1 cellular context compared by ENCODE assay signal in the genomic region with DNA sequence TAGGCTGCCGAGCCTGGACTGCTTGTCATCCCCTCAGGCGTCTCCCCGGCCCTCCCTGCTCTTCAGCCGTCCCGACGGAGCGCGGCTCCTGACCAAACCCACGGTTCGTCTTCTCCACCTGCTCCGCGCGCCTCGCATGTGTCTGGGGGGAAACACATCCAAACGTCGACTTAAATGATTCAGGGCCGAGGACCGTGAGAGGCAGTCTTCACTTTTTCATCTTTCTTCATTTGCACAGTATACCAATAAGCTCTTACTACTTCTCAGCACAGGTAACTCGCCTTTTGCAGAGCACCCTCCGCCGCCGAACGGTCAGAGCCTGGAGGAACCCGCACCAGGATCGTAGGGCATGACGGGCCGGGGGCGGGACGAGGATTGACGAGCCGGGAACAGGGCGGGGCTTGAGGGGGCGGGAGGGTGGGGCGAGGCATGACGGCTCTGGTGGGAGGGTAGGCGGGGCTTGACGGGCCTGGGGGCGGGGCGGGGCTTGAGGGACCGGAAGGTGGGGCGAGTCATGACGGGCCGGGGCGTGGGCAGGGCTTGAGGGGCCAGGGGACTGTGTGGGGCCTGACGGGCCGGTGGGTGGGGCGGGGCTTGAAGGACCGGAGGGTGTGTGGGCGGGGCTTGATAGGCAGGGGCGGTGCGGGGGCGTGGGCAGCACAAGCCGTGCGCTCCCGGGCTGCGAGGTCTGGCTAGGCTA.
TF ChIP-seq lines count a peak whose summit lies in the region.

A gene with protein sequence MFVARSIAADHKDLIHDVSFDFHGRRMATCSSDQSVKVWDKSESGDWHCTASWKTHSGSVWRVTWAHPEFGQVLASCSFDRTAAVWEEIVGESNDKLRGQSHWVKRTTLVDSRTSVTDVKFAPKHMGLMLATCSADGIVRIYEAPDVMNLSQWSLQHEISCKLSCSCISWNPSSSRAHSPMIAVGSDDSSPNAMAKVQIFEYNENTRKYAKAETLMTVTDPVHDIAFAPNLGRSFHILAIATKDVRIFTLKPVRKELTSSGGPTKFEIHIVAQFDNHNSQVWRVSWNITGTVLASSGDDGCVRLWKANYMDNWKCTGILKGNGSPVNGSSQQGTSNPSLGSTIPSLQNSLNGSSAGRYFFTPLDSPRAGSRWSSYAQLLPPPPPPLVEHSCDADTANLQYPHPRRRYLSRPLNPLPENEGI (plus strand): TSS at position 657 of the 700 bp plus-strand sequence. CDS start 111 bp downstream, outside the sequence.

TF ChIP-seq in H1, 55 proteins besides CTCF, POLR2A, EP300 and RAD21:
- TF ChIP-seq EGR1 (IDR thresholded peaks at IDR 0.05; ENCODE audit: borderline replicate concordance, low read depth, low read length) (peak; percentile 92), SAP30 (IDR thresholded peaks at IDR 0.05; ENCODE audit: insufficient read depth, insufficient replicate concordance, low read length) (peak; percentile 93), GTF2F1 (IDR thresholded peaks at IDR 0.05; ENCODE audit: borderline replicate concordance, low read depth, low read length) (no peak), TEAD4 (IDR thresholded peaks at IDR 0.05; ENCODE audit: low read depth, low read length) (no peak), KDM1A (IDR thresholded peaks at IDR 0.05; ENCODE audit: borderline replicate concordance, low read length) (no peak), NRF1 (IDR thresholded peaks at IDR 0.05; ENCODE audit: low read depth, low read length) (no peak), ASH2L (IDR thresholded peaks at IDR 0.05; ENCODE audit: low read length) (no peak), SP1 (IDR thresholded peaks at IDR 0.05; ENCODE audit: low read depth, low read length) (no peak), SP4 (IDR thresholded peaks at IDR 0.05; ENCODE audit: low read length) (no peak), TAF7 (optimal IDR thresholded peaks at IDR 0.05; ENCODE audit: borderline replicate concordance, low read depth, low read length) (no peak), CREB1 (IDR thresholded peaks at IDR 0.05) (no peak; the same call in 1 of the 2 replicates), TCF12 (IDR thresholded peaks at IDR 0.05; ENCODE audit: low read depth, low read length) (no peak), CEBPB (IDR thresholded peaks at IDR 0.05; ENCODE audit: low read depth, low read length) (no peak), BRCA1 (IDR thresholded peaks at IDR 0.05; ENCODE audit: low read depth, low read length) (no peak), SIN3A (conservative IDR thresholded peaks at IDR 0.05 in 1 of 2, IDR thresholded peaks at IDR 0.05 in 1 of 2; ENCODE audit: low read depth in 1 of 2, low read length in 2 of 2) (no peak; a peak in 1 of 4 replicates), HDAC2 (IDR thresholded peaks at IDR 0.05; ENCODE audit: borderline replicate concordance in 1 of 2, low read depth in 2 of 2, low read length in 2 of 2) (0 out of 4 replicates have a peak, but pooled peaks of 1 of the 2 experiments have one; percentile 37), SUZ12 (IDR thresholded peaks at IDR 0.05; ENCODE audit: low read length) (0 out of 2 replicates have a peak, but pooled peaks have one; percentile 17), YY1 (IDR thresholded peaks at IDR 0.05; ENCODE audit: low read depth, low read length) (no peak), FOSL1 (IDR thresholded peaks at IDR 0.05; ENCODE audit: insufficient read depth, low read depth, low read length) (no peak), ZNF274 (IDR thresholded peaks at IDR 0.05; ENCODE audit: borderline replicate concordance, extremely low read depth, low read length) (no peak), BACH1 (IDR thresholded peaks at IDR 0.05; ENCODE audit: low read length) (no peak), JUN (IDR thresholded peaks at IDR 0.05; ENCODE audit: low read depth, low read length) (no peak), KDM5A (IDR thresholded peaks at IDR 0.05; ENCODE audit: low read length) (no peak), TBP (IDR thresholded peaks at IDR 0.05; ENCODE audit: low read depth, low read length) (no peak; the same call in 1 of the 2 replicates), PHF8 (conservative IDR thresholded peaks at IDR 0.05; ENCODE audit: low read depth, low read length) (no peak), POLR2AphosphoS5 (IDR thresholded peaks at IDR 0.05; ENCODE audit: low read depth, low read length) (no peak), TAF1 (IDR thresholded peaks at IDR 0.05; ENCODE audit: low read depth, low read length) (no peak), SRF (IDR thresholded peaks at IDR 0.05; ENCODE audit: low read depth, low read length) (no peak), CBX5 (IDR thresholded peaks at IDR 0.05; ENCODE audit: low read depth, low read length) (no peak), SIX5 (IDR thresholded peaks at IDR 0.05; ENCODE audit: low read depth, low read length) (no peak)
- TF ChIP-seq, protein P1, sequence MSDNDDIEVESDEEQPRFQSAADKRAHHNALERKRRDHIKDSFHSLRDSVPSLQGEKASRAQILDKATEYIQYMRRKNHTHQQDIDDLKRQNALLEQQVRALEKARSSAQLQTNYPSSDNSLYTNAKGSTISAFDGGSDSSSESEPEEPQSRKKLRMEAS (IDR thresholded peaks at IDR 0.05) = peak; percentile 77
- TF ChIP-seq, protein P2, sequence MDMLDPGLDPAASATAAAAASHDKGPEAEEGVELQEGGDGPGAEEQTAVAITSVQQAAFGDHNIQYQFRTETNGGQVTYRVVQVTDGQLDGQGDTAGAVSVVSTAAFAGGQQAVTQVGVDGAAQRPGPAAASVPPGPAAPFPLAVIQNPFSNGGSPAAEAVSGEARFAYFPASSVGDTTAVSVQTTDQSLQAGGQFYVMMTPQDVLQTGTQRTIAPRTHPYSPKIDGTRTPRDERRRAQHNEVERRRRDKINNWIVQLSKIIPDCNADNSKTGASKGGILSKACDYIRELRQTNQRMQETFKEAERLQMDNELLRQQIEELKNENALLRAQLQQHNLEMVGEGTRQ (IDR thresholded peaks at IDR 0.05; ENCODE audit: low read length) = no peak
- TF ChIP-seq, protein P3, sequence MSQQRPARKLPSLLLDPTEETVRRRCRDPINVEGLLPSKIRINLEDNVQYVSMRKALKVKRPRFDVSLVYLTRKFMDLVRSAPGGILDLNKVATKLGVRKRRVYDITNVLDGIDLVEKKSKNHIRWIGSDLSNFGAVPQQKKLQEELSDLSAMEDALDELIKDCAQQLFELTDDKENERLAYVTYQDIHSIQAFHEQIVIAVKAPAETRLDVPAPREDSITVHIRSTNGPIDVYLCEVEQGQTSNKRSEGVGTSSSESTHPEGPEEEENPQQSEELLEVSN (IDR thresholded peaks at IDR 0.05) = peak; percentile 64; the same call in 1 of the 2 replicates
